27 cellular contexts compared by ENCODE assay signal in genomic region chr12:124870515-124870914, GRCh38.
"Had no signal": no experiment of that assay in that cellular context is flagged by ENCODE, and none has a peak within 500 bp of the region (broad histone marks: within the 10 kb centered on the region; RNA-seq: fewer than 3 reads in every experiment).

No MANE protein-coding gene starts in this region.

- H3K4me1 ChIP-seq: parathyroid adenoma, psoas muscle, testis, tibial artery, uterus had no signal

- H3K4me3 ChIP-seq: neural progenitor cell, ovary, psoas muscle, skin epidermis, smooth muscle cell, spleen, suprapubic skin, testis, tibial artery, transverse colon, upper lobe of right lung, uterus had no signal

- H3K36me3 ChIP-seq: neural progenitor cell, ovary, spleen, suprapubic skin, tibial artery, transverse colon, upper lobe of right lung, uterus had no signal

- H3K4me2 ChIP-seq: neural progenitor cell, smooth muscle cell had no signal

- ATAC-seq: natural killer cell; psoas muscle; right cardiac atrium; sciatic nerve; stimulated activated memory B cell treated with anti-CD40 and anti-IgM and Interleukin-4, amounts not matched to agents 10 μg/mL and 1 μg/mL and 100 μg/mL, for 72 hours; stimulated activated naive CD8-positive, alpha-beta T cell treated with anti-CD3 and anti-CD28 coated beads, Interleukin-15, amount 100 ng/mL, for 72 hours; stimulated activated naive CD8-positive, alpha-beta T cell treated with anti-CD3 and anti-CD28 coated beads, Interleukin-15, Interleukin-2, amounts not matched to agents 100 U/mL and 50 U/mL, for 24 hours; upper lobe of right lung had no signal

- DNase-seq: natural killer cell; occipital lobe; ovary; psoas muscle; spleen; stimulated activated CD4-positive, alpha-beta T cell treated with anti-CD3 and anti-CD28 coated beads, Interleukin-12 subunit alpha, Interleukin-12 subunit beta, amount 100 ng/mL, for 4 hours; stimulated activated CD4-positive, alpha-beta T cell treated with anti-CD3 and anti-CD28 coated beads, Interleukin-1b, Interleukin-23, amount 100 ng/mL, for 48 hours; stimulated activated CD4-positive, alpha-beta T cell treated with anti-CD3 and anti-CD28 coated beads, Interleukin-4, amount 100 ng/mL, for 1 hour; stimulated activated CD4-positive, alpha-beta T cell treated with anti-CD3 and anti-CD28 coated beads, Interleukin-4, amount 100 ng/mL, for 4 hours; stimulated activated CD8-positive, alpha-beta memory T cell treated with anti-CD3 and anti-CD28 coated beads, Interleukin-4, amount 100 ng/mL, for 48 hours; stimulated activated naive CD4-positive, alpha-beta T cell; stimulated activated naive CD8-positive, alpha-beta T cell treated with anti-CD3 and anti-CD28 coated beads, Interleukin-15, amount 100 ng/mL, for 72 hours; stimulated activated naive CD8-positive, alpha-beta T cell treated with anti-CD3 and anti-CD28 coated beads, Interleukin-15, Interleukin-2, amounts not matched to agents 100 U/mL and 50 U/mL, for 24 hours; substantia nigra; testis; tibial artery; transverse colon; upper lobe of right lung; uterus had no signal

- H3K9ac ChIP-seq: neural progenitor cell, parathyroid adenoma had no signal

- H3K79me2 ChIP-seq: parathyroid adenoma had no signal

- H3K27me3 ChIP-seq: neural progenitor cell, ovary, spleen, suprapubic skin, testis, tibial artery, transverse colon, upper lobe of right lung, uterus had no signal

- H3K27ac ChIP-seq: neural progenitor cell, ovary, parathyroid adenoma, psoas muscle, spleen, suprapubic skin, testis, tibial artery, transverse colon, upper lobe of right lung, uterus had no signal

- H2AFZ ChIP-seq: neural progenitor cell, parathyroid adenoma had no signal

- H3K9me3 ChIP-seq: ovary, psoas muscle, spleen, suprapubic skin, testis, tibial artery, transverse colon, upper lobe of right lung, uterus had no signal
